Comparison of ENCODE assay signal across 24 cellular contexts in the genomic region with DNA sequence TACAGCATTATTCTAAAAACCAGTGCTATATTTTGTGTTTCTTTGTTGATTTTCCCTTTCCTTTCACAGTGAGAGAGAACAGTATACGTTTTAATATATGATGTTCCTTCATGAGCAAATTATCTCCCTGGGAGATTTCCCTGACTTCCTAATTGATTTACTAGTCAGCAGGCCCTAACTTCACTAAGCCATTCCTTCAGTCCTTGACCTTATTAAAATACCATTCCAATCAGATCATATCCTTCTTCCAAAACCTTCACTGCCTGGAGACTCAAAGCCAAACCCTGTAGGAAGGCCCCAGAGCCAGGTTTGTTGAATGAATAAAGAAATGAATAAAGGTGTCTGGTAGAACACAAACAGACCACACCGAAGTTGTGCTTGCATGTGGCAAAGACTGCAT. TPM values are rescaled to one million over a fixed set of nuclear protein-coding genes. Genes with fewer than 3 reads are reported as not detected.
DNase-seq lines count a peak whose midpoint lies in the region; ATAC-seq and TF ChIP-seq lines count a peak whose summit lies in the region.
"Had no signal": no experiment of that assay in that cellular context is flagged by ENCODE, and none has a peak within 500 bp of the region (broad histone marks: within the 10 kb centered on the region; RNA-seq: fewer than 3 reads in every experiment).

No MANE protein-coding gene starts in this region.

- H3K27ac ChIP-seq in RWPE2 (ENCODE audit: poor library complexity, severe bottlenecking) (peak overlapping the region; percentile 28), mesenchymal stem cell (ENCODE audit: low read length, poor library complexity, severe bottlenecking) (no peak overlapping the region)
- H3K27ac ChIP-seq: breast epithelium, heart left ventricle, lower lobe of right lung, pancreas had no signal

- in situ Hi-C loops in G401 (cut with HindIII; ENCODE audit: low sequenced_read_pairs): no loop called here

- H3K4me2 ChIP-seq in mesenchymal stem cell (ENCODE audit: low read length, poor library complexity, severe bottlenecking): no peak overlapping the region

- H3K79me1 ChIP-seq in mesenchymal stem cell (replicated peaks; ENCODE audit: low read length, poor library complexity, severe bottlenecking): no peaks in the 10 kb centered on the region

- intact Hi-C loops in posterior cingulate gyrus (cut with DNase I): no loop called here

- no peak overlapping the region for H4K8ac ChIP-seq in mesenchymal stem cell (ENCODE audit: low read length)

- no peak overlapping the region for H2BK120ac ChIP-seq in mesenchymal stem cell (ENCODE audit: low read depth, low read length)

- no peak overlapping the region for H3K4ac ChIP-seq in mesenchymal stem cell (ENCODE audit: low read depth in 1 of 2, low read length in 2 of 2)

- H2BK5ac ChIP-seq in mesenchymal stem cell (ENCODE audit: low read depth, low read length, poor library complexity, severe bottlenecking): no peak overlapping the region

- H3K23ac ChIP-seq in mesenchymal stem cell (ENCODE audit: low read length in 2 of 2): no peak overlapping the region

- H3K4me3 ChIP-seq in AG10803 (ENCODE audit: low read length) (no peak overlapping the region), RWPE2 (ENCODE audit: severe bottlenecking) (no peak overlapping the region), mesenchymal stem cell (ENCODE audit: insufficient read depth in 1 of 2, low read depth in 1 of 2, low read length in 2 of 2) (no peak overlapping the region)
- H3K4me3 ChIP-seq: breast epithelium, heart left ventricle, lower lobe of right lung, pancreas had no signal

- ATAC-seq in RWPE2 (ENCODE audit: low read depth): peak; percentile 51; the same call in 1 of the 3 replicates
- ATAC-seq: heart left ventricle; lower lobe of right lung; pancreas; right cardiac atrium; stimulated activated memory B cell treated with anti-CD40 and anti-IgM and Interleukin-4, amounts not matched to agents 10 μg/mL and 1 μg/mL and 100 μg/mL, for 72 hours had no signal

- no peak overlapping the region for H3K18ac ChIP-seq in mesenchymal stem cell (ENCODE audit: low read depth in 1 of 2, low read length in 2 of 2)

- WGBS in mesenchymal stem cell: 80% methylated on average over 1 of the region's 2 CpGs

- H3K27me3 ChIP-seq in RWPE2 (ENCODE audit: insufficient read depth, poor library complexity, severe bottlenecking) (no peaks in the 10 kb centered on the region), mesenchymal stem cell (ENCODE audit: control insufficient read depth in 1 of 2, insufficient read depth in 1 of 2, low read length in 2 of 2) (no peaks in the 10 kb centered on the region)
- H3K27me3 ChIP-seq: breast epithelium, heart left ventricle, pancreas had no signal

- TF ChIP-seq CTCF in AG10803 (conservative IDR thresholded peaks at IDR 0.05; ENCODE audit: low read length): no peak
- TF ChIP-seq CTCF in RWPE2 (IDR thresholded peaks at IDR 0.05; ENCODE audit: poor library complexity, severe bottlenecking): no peak

- H3K14ac ChIP-seq in mesenchymal stem cell (ENCODE audit: low read length in 2 of 2): no peak overlapping the region

- H2BK15ac ChIP-seq in mesenchymal stem cell (ENCODE audit: low read depth, poor library complexity, severe bottlenecking): no peak overlapping the region

- peak; percentile 32 for DNase-seq in AG10803 (ENCODE audit: low read depth)
- peak; percentile 37 for DNase-seq in GM03348 (ENCODE audit: low spot score)
- no peak for DNase-seq in RWPE2 (ENCODE audit: low spot score)
- DNase-seq in mesenchymal stem cell: peak; percentile 42
- DNase-seq in COLO668 (lab: John Stamatoyannopoulos, UW; ENCODE audit: unreplicated experiment): no peak
- DNase-seq in posterior cingulate gyrus: no peak
- no peak for DNase-seq in G401 (ENCODE audit: low spot score)
- DNase-seq: activated CD4-positive, alpha-beta T cell treated with anti-CD3 and anti-CD28 coated beads, Interleukin-2, amount 50 U/mL, for 48 hours; activated CD8-positive, alpha-beta memory T cell treated with anti-CD3 and anti-CD28 coated beads, Interleukin-2, amount 50 U/mL, for 4 hours; activated naive CD4-positive, alpha-beta T cell treated with anti-CD3 and anti-CD28 coated beads, Interleukin-2, amount 10 ng/mL, durations not matched to agents 7 days and 5 days; effector CD4-positive, alpha-beta T cell; H9; heart left ventricle; kidney glomerular epithelial cell; lower lobe of right lung; NCI-H1092; NCI-H1930; NCI-H526; pancreas; right cardiac atrium; stimulated activated CD4-positive, alpha-beta T cell treated with anti-CD3 and anti-CD28 coated beads, Interleukin-4, amount 100 ng/mL, for 24 hours; substantia nigra had no signal

- no peak overlapping the region for H2AK5ac ChIP-seq in mesenchymal stem cell (ENCODE audit: low read length, severe bottlenecking)

- no peaks in the 10 kb centered on the region for H3K9me3 ChIP-seq in RWPE2 (ENCODE audit: severe bottlenecking)
- H3K9me3 ChIP-seq in mesenchymal stem cell (ENCODE audit: control insufficient read depth, low read length): no peaks in the 10 kb centered on the region
- H3K9me3 ChIP-seq: breast epithelium, lower lobe of right lung, pancreas had no signal

- H2BK12ac ChIP-seq in mesenchymal stem cell (ENCODE audit: low read length in 2 of 2): peak overlapping the region in 1 of 2 experiments; percentile 47

- H4K91ac ChIP-seq in mesenchymal stem cell (ENCODE audit: low read length): no peak overlapping the region

- no peak overlapping the region for H2AFZ ChIP-seq in mesenchymal stem cell (ENCODE audit: low read depth, low read length)

- H3K36me3 ChIP-seq in RWPE2 (ENCODE audit: low read depth) (no peaks in the 10 kb centered on the region), mesenchymal stem cell (ENCODE audit: control insufficient read depth in 1 of 2, insufficient read depth in 2 of 2, low read depth in 1 of 2, low read length in 2 of 2) (no peaks in the 10 kb centered on the region)
- H3K36me3 ChIP-seq: breast epithelium, heart left ventricle, lower lobe of right lung, pancreas had no signal

- H3K4me1 ChIP-seq in RWPE2 (ENCODE audit: insufficient read depth, poor library complexity, severe bottlenecking) (peaks cover 8% of the 10 kb centered on the region), mesenchymal stem cell (ENCODE audit: control insufficient read depth, insufficient read depth, low read depth, low read length) (peaks cover 2% of the 10 kb centered on the region)
- H3K4me1 ChIP-seq: breast epithelium, lower lobe of right lung, pancreas had no signal

- no peak overlapping the region for H3K9ac ChIP-seq in mesenchymal stem cell (ENCODE audit: low read length)

RNA-seq across cellular contexts. Expression of a gene that starts 43.8 kb away (rescaled TPM):
- 15.6 TPM for polyA plus RNA-seq in mesenchymal stem cell (2013, experiment 1 of 2)
- 14.8 TPM for polyA plus RNA-seq in mesenchymal stem cell (2013, experiment 2 of 2)
- 12.7 and 13.8 TPM in 2 replicates for total RNA-seq in G401 (2014; rRNA removed; shearing (Covaris generic))

Comparison
In these comparisons a context has a peak if more than half of its experiments do, and no peak if none do; other contexts are left out.
1. DNase-seq: peak in AG10803 (single experiment), GM03348 (single experiment) and mesenchymal stem cell (single experiment); none in RWPE2 (single experiment), COLO668 (single experiment), posterior cingulate gyrus (0 of 10) and G401 (single experiment).